Comparison of ENCODE assay signal across 8 cellular contexts in the genomic region with DNA sequence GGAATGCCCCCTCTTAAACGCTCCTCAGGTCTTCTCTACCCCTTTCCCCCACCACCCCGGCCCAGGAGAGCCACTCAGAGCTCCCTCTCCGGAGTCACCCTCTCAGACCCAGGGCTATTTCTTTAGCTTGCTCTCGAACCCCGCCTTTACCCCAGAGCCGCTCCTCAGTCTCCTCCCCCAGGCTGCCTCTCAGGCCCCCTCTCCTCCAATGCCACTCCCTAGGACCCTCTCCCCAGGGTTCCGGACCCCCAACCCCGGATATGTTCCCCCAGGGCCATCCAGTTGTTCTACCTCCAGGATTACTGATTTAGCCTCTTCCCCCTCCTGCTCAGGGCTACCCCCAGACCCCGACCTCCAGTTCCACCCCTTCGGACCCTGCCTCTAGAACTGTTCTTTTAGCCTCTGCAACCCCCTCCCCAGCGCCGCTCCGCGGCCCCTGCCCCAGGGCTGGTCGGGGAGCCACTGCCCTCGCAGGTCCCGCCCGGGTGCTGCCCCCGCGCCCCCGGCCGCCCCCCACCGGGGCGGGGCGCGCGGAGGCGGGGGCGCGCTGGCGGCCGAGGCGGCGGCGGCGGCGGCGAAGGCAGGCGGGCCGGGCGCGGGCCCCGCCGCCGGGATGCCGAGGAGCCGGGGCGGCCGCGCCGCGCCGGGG. TPM values are rescaled to one million over a fixed set of nuclear protein-coding genes. Genes with fewer than 3 reads are reported as not detected.
DNase-seq lines count a peak whose midpoint lies in the region; TF ChIP-seq lines count a peak whose summit lies in the region.

Gene MMP24, plus strand, starts transcription at position 565 of the 649 bp plus-strand sequence. Its CDS starts 49 bp downstream, at position 614.

- H3K36me3 ChIP-seq in cardiac muscle cell (no peaks in the 10 kb centered on the region), right atrium auricular region (no peaks in the 10 kb centered on the region), transverse colon (no peaks in the 10 kb centered on the region)

- 6 to 27% methylated on average over 7 to 41 of the region's 53 CpGs for WGBS in transverse colon (ENCODE audit: low coverage in 1 of 2), 2 donors

- peaks cover 27% of the 10 kb centered on the region for H3K27me3 Mint-ChIP-seq in activated naive CD8-positive, alpha-beta T cell

- peak within 1 kb of the TSS; percentile 16 for H3K27ac Mint-ChIP-seq in activated naive CD8-positive, alpha-beta T cell

- H3K9me3 Mint-ChIP-seq in activated naive CD8-positive, alpha-beta T cell (ENCODE audit: low read depth): peaks cover 5% of the 10 kb centered on the region

- H3K4me3 ChIP-seq in cardiac muscle cell (peak within 1 kb of the TSS; percentile 24), right atrium auricular region (peak within 1 kb of the TSS in 1 of 2 donors; percentile 34), transverse colon (peak within 1 kb of the TSS in 3 of 4 donors; percentile 17 to 36 (median 18))

- intact Hi-C loops in transverse colon (cut with DNase I; ENCODE audit: low total_unique reads): no loop called here

- DNase-seq in cardiac muscle cell (ENCODE audit: low read depth in 1 of 2, low spot score in 1 of 2) (no peak), right atrium auricular region (ENCODE audit: low spot score) (no peak), left kidney (ENCODE audit: low read depth, low spot score) (peak; percentile 25), transverse colon (no peak), NOMO-1 treated with DMSO at 0.1 percent for 48 hours (lab: John Stamatoyannopoulos, UW; ENCODE audit: unreplicated experiment) (no peak), NCI-H1694 treated with DMSO at 0.1 percent for 48 hours (lab: John Stamatoyannopoulos, UW) (no peak)
- DNase-seq in central memory CD4-positive, alpha-beta T cell: no peak

- peak within 1 kb of the TSS; percentile 79 for H3K4me3 Mint-ChIP-seq in activated naive CD8-positive, alpha-beta T cell

- no peak for TF ChIP-seq CTCF in cardiac muscle cell (IDR thresholded peaks at IDR 0.05; ENCODE audit: low read depth, low read length)
- TF ChIP-seq CTCF in right atrium auricular region (IDR thresholded peaks at IDR 0.05): no peak
- no peak for TF ChIP-seq CTCF in transverse colon (IDR thresholded peaks at IDR 0.05)

- no peaks in the 10 kb centered on the region for H3K4me1 ChIP-seq in cardiac muscle cell (ENCODE audit: low read depth)
- H3K4me1 ChIP-seq in right atrium auricular region: peaks cover 0 to 14% of the 10 kb centered on the region in 2 donors
- H3K4me1 ChIP-seq in transverse colon: peaks cover 0 to 7% (median 5%) of the 10 kb centered on the region in 4 donors

- peaks cover 11% of the 10 kb centered on the region for H3K4me1 Mint-ChIP-seq in activated naive CD8-positive, alpha-beta T cell (ENCODE audit: low read depth)

- H3K27me3 ChIP-seq in cardiac muscle cell: peaks cover 36% of the 10 kb centered on the region
- no peaks in the 10 kb centered on the region for H3K27me3 ChIP-seq in right atrium auricular region
- H3K27me3 ChIP-seq in transverse colon: peaks cover 9% of the 10 kb centered on the region

- in situ Hi-C loops in transverse colon (cut with MboI; ENCODE audit: low pct_ligation_motif_present in 1 of 4, low pct_unique_long_range_greater_than_20kb in 1 of 4, low sequenced_read_pairs in 3 of 4): no loop called here

- TF ChIP-seq POLR2A in transverse colon (IDR thresholded peaks at IDR 0.05): no peak

- peaks cover 27% of the 10 kb centered on the region for H3K36me3 Mint-ChIP-seq in activated naive CD8-positive, alpha-beta T cell

- no peak for TF ChIP-seq EP300 in transverse colon (IDR thresholded peaks at IDR 0.05; ENCODE audit: low read depth)

- no peaks in the 10 kb centered on the region for H3K9me3 ChIP-seq in cardiac muscle cell (ENCODE audit: low read depth)
- no peaks in the 10 kb centered on the region for H3K9me3 ChIP-seq in right atrium auricular region
- H3K9me3 ChIP-seq in transverse colon: no peaks in the 10 kb centered on the region

- H3K27ac ChIP-seq in cardiac muscle cell: no peak within 1 kb of the TSS
- H3K27ac ChIP-seq in right atrium auricular region: no peak within 1 kb of the TSS
- no peak within 1 kb of the TSS for H3K27ac ChIP-seq in transverse colon

RNA-seq across cellular contexts. Expression of gene MMP24, which starts in this region (rescaled TPM):
- 8.7 and 8.9 TPM in 2 replicates for total RNA-seq in cardiac muscle cell
- polyA plus RNA-seq in cardiac muscle cell: 3.4 and 5.9 TPM in 2 replicates
- total RNA-seq in right atrium auricular region: 1 to 10 TPM; 2.2 to 3.8 TPM
- total RNA-seq in transverse colon: 1 to 10 TPM in 1 of 4 donors, under 1 TPM in 3; 0.32 to 4.5 (median 0.61) TPM
